In the genomic region with DNA sequence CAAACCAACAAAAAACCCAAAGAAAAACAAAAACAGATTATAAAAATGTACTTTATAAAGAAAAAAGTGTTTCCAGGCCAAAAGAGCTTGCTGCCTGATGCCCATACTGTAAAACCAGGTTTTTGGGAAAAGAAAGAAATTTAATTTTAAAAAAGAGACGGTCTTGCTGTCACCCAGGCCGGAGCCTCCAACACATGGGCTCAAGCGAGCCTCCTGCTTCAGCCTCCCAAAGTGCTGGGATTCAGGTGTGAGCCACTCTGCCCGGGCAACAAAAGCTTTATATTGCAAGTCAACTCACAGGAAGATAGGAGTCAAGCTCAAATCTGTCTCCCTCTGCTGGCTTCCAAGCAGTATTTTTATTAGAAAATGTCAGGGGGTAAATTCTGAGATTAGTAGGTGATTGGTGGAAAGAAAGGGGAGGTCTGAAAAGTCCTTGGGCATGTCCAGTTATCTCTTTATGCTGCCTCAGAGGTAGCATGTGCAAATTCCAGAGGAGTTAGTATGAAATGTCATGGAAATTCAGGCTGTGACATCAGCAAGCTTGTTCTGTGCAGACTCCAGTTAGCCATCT, we compare ENCODE assay signal across 14 cellular contexts. TPM values are rescaled to one million over a fixed set of nuclear protein-coding genes. Genes with fewer than 3 reads are reported as not detected.
DNase-seq lines count a peak whose midpoint lies in the region; ATAC-seq and TF ChIP-seq lines count a peak whose summit lies in the region.
"Had no signal": no experiment of that assay in that cellular context is flagged by ENCODE, and none has a peak within 500 bp of the region (broad histone marks: within the 10 kb centered on the region; RNA-seq: fewer than 3 reads in every experiment).

No MANE protein-coding gene starts in this region.

- H3K36me3 Mint-ChIP-seq in endodermal cell (ENCODE audit: low read depth) (peaks cover 84% of the 10 kb centered on the region), progenitor cell of endocrine pancreas (ENCODE audit: insufficient read depth) (peaks cover 62% of the 10 kb centered on the region), T-cell (peaks cover 4% of the 10 kb centered on the region)

- peaks cover 34% of the 10 kb centered on the region for H3K9me3 Mint-ChIP-seq in endodermal cell
- peaks cover 14% of the 10 kb centered on the region for H3K9me3 Mint-ChIP-seq in progenitor cell of endocrine pancreas (ENCODE audit: low read depth)
- no peaks in the 10 kb centered on the region for H3K9me3 Mint-ChIP-seq in T-cell
- H3K9me3 Mint-ChIP-seq: T-helper 2 cell treated with Interferon-gamma antibody and Interleukin-4, amounts not matched to agents 5 μg/mL and 100 μg/mL, for 36 hours had no signal

- no peak overlapping the region for H3K27ac Mint-ChIP-seq in endodermal cell
- no peak overlapping the region for H3K27ac Mint-ChIP-seq in progenitor cell of endocrine pancreas
- H3K27ac Mint-ChIP-seq in T-cell, result no peak overlapping the region
- H3K27ac Mint-ChIP-seq: T-helper 2 cell treated with Interferon-gamma antibody and Interleukin-4, amounts not matched to agents 5 μg/mL and 100 μg/mL, for 36 hours had no signal

- no peaks in the 10 kb centered on the region for H3K27me3 ChIP-seq in endodermal cell (ENCODE audit: control insufficient read depth, insufficient read depth, low read length, poor library complexity, severe bottlenecking)
- H3K27me3 ChIP-seq: esophagus squamous epithelium, pancreas had no signal

- peak; percentile 9 for TF ChIP-seq CTCF in NB4 (IDR thresholded peaks at IDR 0.05; ENCODE audit: low read depth, low read length)
- peak; percentile 66 for TF ChIP-seq CTCF in endodermal cell (conservative IDR thresholded peaks at IDR 0.05)
- TF ChIP-seq CTCF in progenitor cell of endocrine pancreas (IDR thresholded peaks at IDR 0.05; ENCODE audit: unreplicated experiment), result peak; percentile 24

- DNase-seq in NCI-H2171 treated with DMSO at 0.1 percent for 48 hours (lab: John Stamatoyannopoulos, UW) (peak; percentile 2), NCI-H2171 (lab: John Stamatoyannopoulos, UW) (no peak), NB4 (ENCODE audit: low read depth) (peak; percentile 32), endodermal cell (no peak), progenitor cell of endocrine pancreas (ENCODE audit: low spot score, unreplicated experiment) (no peak), GF-D8 (lab: John Stamatoyannopoulos, UW) (no peak), T-cell (no peak)
- DNase-seq: activated CD8-positive, alpha-beta memory T cell treated with anti-CD3 and anti-CD28 coated beads, Interleukin-2, amount 50 U/mL, for 4 hours; esophagus squamous epithelium; kidney glomerular epithelial cell; pancreas; stimulated activated CD4-positive, alpha-beta T cell treated with anti-CD3 and anti-CD28 coated beads, Interleukin-4, amount 100 ng/mL, for 4 hours had no signal

- H3K27ac ChIP-seq in endodermal cell (ENCODE audit: low read depth, low read length), result no peak overlapping the region
- H3K27ac ChIP-seq: esophagus squamous epithelium, pancreas had no signal

- H3K27me3 Mint-ChIP-seq in endodermal cell (ENCODE audit: insufficient read depth) (no peaks in the 10 kb centered on the region), progenitor cell of endocrine pancreas (no peaks in the 10 kb centered on the region), T-cell (peaks cover 0 to 3% of the 10 kb centered on the region in 2 donors)

- H3K9me3 ChIP-seq in endodermal cell (ENCODE audit: control insufficient read depth, low read length), result peaks cover 45% of the 10 kb centered on the region
- H3K9me3 ChIP-seq: esophagus squamous epithelium, pancreas had no signal

- no peak overlapping the region for H3K9ac ChIP-seq in endodermal cell (ENCODE audit: extremely low read depth, low read length, poor library complexity, severe bottlenecking)

- H3K4me3 Mint-ChIP-seq in endodermal cell (no peak overlapping the region), progenitor cell of endocrine pancreas (ENCODE audit: low read depth) (no peak overlapping the region), T-cell (no peak overlapping the region)
- H3K4me3 Mint-ChIP-seq: T-helper 2 cell treated with Interferon-gamma antibody and Interleukin-4, amounts not matched to agents 5 μg/mL and 100 μg/mL, for 36 hours had no signal

- no peaks in the 10 kb centered on the region for H3K4me1 ChIP-seq in endodermal cell (ENCODE audit: control insufficient read depth, insufficient read depth, low read length)
- H3K4me1 ChIP-seq: pancreas had no signal

- POLR2A ChIA-PET in T-cell (lab: Charles Lee), result no interaction called here

- H3K36me3 ChIP-seq in endodermal cell (ENCODE audit: control insufficient read depth, insufficient read depth, low read length), result peaks cover 75% of the 10 kb centered on the region

- H3K4me1 Mint-ChIP-seq in endodermal cell, result peaks cover 8% of the 10 kb centered on the region
- peaks cover 7% of the 10 kb centered on the region for H3K4me1 Mint-ChIP-seq in progenitor cell of endocrine pancreas (ENCODE audit: low read depth)
- no peaks in the 10 kb centered on the region for H3K4me1 Mint-ChIP-seq in T-cell

- H3K4me3 ChIP-seq in NB4 (ENCODE audit: low read depth, low read length) (no peak overlapping the region), endodermal cell (ENCODE audit: low read length) (no peak overlapping the region)
- H3K4me3 ChIP-seq: esophagus squamous epithelium, pancreas had no signal

- no peak for TF ChIP-seq POLR2A in NB4 (IDR thresholded peaks at IDR 0.05; ENCODE audit: extremely low read depth, insufficient read length)

- CTCF ChIA-PET in T-cell (lab: Charles Lee), result no interaction called here

- WGBS in endodermal cell (ENCODE audit: insufficient coverage in 1 of 2, insufficient read length in 1 of 2), 2 experiments, result 96 to 98% methylated on average over 4 of the region's 4 CpGs

- ATAC-seq in GM18520 (IDR thresholded peaks at IDR 0.05; ENCODE audit: unreplicated experiment) (no peak), T-cell (replicated peaks in 1 of 4) (no peak)
- ATAC-seq: pancreas had no signal

RNA-seq across cellular contexts. Expression of gene MGST2, which starts 39.4 kb away (rescaled TPM):
- total RNA-seq in endodermal cell (100 to 1,000 TPM; 188 to 215 TPM), progenitor cell of endocrine pancreas (62.5 and 66.1 TPM in 2 replicates), T-cell (1 to 10 TPM; 1.9 to 6.2 (median 3.1) TPM)
- 53.2 TPM for polyA plus RNA-seq in endodermal cell (2013, experiment 1 of 2)
- polyA plus RNA-seq in endodermal cell (2013, experiment 2 of 2), result 60.4 TPM

Comparison
In these comparisons a context has a peak if more than half of its experiments do, and no peak if none do; other contexts are left out.
1. DNase-seq: peak in NCI-H2171 treated with DMSO at 0.1 percent for 48 hours (single experiment) and NB4 (single experiment); none in NCI-H2171 (single experiment), endodermal cell (single experiment), progenitor cell of endocrine pancreas (single experiment), GF-D8 (single experiment) and T-cell (0 of 34).
2. CTCF ChIP-seq: peak in every context shown above with its lines; median percentile 66 in endodermal cell; 24 in progenitor cell of endocrine pancreas; 9 in NB4.